Comparison of ENCODE assay signal across 1 cellular context in the genomic region with DNA sequence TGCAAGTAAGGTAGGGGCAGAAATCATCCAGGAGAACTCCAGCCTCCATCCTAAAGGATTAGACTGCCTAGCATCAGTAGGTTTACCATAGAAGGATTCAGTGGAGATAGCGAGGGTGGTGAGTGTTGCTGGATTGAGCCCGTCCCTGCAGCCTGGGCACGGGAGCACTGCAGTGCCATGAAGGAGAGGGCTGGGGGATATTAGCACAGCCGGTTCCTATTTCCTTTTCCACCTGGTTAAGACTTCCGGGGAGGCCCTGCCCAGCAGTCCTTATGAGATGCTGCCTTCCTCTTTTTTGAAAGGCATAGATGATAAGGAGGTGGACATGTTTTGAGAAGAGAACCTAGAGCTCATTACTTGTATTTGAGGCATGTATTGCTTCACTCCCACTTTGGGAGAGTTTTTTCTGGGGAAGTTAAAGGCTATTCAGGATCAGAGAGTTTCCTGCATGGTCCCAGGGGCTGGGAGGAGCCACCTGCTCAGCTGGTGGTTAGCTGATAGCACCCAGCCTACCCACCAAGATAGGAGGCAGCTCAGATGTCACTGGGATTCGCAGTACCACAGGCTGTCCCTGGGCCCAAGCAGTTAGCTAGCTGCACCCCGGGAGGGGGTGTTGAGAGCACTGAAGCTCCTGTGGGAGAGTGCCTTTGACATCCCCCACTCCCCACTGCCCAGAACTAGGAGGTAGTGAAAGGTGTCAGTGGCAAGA.
TF ChIP-seq lines count a peak whose summit lies in the region.

No MANE protein-coding gene starts in this region.

TF ChIP-seq in HEK293, 187 proteins besides CTCF, POLR2A, EP300 and RAD21 (continued from another document):
- TF ChIP-seq, protein P1, sequence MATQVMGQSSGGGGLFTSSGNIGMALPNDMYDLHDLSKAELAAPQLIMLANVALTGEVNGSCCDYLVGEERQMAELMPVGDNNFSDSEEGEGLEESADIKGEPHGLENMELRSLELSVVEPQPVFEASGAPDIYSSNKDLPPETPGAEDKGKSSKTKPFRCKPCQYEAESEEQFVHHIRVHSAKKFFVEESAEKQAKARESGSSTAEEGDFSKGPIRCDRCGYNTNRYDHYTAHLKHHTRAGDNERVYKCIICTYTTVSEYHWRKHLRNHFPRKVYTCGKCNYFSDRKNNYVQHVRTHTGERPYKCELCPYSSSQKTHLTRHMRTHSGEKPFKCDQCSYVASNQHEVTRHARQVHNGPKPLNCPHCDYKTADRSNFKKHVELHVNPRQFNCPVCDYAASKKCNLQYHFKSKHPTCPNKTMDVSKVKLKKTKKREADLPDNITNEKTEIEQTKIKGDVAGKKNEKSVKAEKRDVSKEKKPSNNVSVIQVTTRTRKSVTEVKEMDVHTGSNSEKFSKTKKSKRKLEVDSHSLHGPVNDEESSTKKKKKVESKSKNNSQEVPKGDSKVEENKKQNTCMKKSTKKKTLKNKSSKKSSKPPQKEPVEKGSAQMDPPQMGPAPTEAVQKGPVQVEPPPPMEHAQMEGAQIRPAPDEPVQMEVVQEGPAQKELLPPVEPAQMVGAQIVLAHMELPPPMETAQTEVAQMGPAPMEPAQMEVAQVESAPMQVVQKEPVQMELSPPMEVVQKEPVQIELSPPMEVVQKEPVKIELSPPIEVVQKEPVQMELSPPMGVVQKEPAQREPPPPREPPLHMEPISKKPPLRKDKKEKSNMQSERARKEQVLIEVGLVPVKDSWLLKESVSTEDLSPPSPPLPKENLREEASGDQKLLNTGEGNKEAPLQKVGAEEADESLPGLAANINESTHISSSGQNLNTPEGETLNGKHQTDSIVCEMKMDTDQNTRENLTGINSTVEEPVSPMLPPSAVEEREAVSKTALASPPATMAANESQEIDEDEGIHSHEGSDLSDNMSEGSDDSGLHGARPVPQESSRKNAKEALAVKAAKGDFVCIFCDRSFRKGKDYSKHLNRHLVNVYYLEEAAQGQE (tag by site-specific recombination; IDR thresholded peaks at IDR 0.05), result no peak
- no peak for TF ChIP-seq ZSCAN30 (tag by site-specific recombination; IDR thresholded peaks at IDR 0.05)
- TF ChIP-seq ZNF776 (tag by site-specific recombination; IDR thresholded peaks at IDR 0.05; ENCODE audit: borderline replicate concordance), result no peak
- peak; percentile 83 for TF ChIP-seq EGR2 (tag by site-specific recombination; IDR thresholded peaks at IDR 0.05; ENCODE audit: low read depth)
- no peak for TF ChIP-seq PRDM2 (tag by site-specific recombination; IDR thresholded peaks at IDR 0.05; ENCODE audit: borderline replicate concordance)
- TF ChIP-seq ZNF549 (tag by site-specific recombination; IDR thresholded peaks at IDR 0.05), result no peak
- 0 out of 2 replicates have a peak, but pooled peaks have one; percentile 12 for TF ChIP-seq ZNF660 (tag by site-specific recombination; IDR thresholded peaks at IDR 0.05)
- no peak for TF ChIP-seq ZNF580 (tag by site-specific recombination; IDR thresholded peaks at IDR 0.05)
- TF ChIP-seq ZNF521 (tag by site-specific recombination; IDR thresholded peaks at IDR 0.05), result no peak
- TF ChIP-seq ZNF155 (tag by site-specific recombination; IDR thresholded peaks at IDR 0.05), result no peak
- TF ChIP-seq ZNF707 (tag by site-specific recombination; IDR thresholded peaks at IDR 0.05), result no peak
- TF ChIP-seq, protein P2, sequence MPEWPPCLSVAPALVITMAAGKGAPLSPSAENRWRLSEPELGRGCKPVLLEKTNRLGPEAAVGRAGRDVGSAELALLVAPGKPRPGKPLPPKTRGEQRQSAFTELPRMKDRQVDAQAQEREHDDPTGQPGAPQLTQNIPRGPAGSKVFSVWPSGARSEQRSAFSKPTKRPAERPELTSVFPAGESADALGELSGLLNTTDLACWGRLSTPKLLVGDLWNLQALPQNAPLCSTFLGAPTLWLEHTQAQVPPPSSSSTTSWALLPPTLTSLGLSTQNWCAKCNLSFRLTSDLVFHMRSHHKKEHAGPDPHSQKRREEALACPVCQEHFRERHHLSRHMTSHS (tag by site-specific recombination; IDR thresholded peaks at IDR 0.05), result no peak
- TF ChIP-seq BCL11B (tag by site-specific recombination; IDR thresholded peaks at IDR 0.05; ENCODE audit: low read depth), result no peak
- TF ChIP-seq ZNF214 (tag by site-specific recombination; IDR thresholded peaks at IDR 0.05; ENCODE audit: borderline replicate concordance), result no peak
